In the genomic region with DNA sequence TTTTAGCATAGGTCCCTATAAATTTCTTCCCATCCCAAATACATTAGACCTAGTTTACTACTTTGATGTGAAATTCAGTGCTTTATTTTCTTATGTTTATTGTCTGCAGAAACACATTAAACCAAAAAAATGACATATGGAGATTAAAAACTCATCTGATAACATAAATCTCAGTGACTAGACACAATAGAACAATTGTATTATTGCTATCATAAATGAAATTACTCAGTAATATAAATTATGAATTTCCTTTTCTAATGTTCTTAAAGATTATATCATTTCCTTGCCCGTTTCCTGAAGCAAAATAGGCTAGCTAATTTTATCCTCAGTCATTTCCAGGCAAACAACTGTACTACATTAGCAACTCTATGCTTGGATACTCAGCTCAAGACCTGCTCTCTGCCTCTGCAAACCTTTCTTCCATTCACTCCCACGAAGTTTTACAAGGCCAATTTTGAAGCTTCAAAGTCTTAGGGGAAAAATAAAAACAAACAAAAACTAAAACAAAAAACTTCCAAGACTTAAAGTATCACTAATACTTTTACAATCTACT, we compare ENCODE assay signal across 2 cellular contexts.
TF ChIP-seq lines count a peak whose summit lies in the region.

No MANE protein-coding gene starts in this region.

TF ChIP-seq in SK-N-SH treated with all-trans-retinoic acid at 6 μM for 48 hours, 23 proteins besides CTCF, POLR2A, EP300 and RAD21 (continued from another document):
- TF ChIP-seq, protein P1, sequence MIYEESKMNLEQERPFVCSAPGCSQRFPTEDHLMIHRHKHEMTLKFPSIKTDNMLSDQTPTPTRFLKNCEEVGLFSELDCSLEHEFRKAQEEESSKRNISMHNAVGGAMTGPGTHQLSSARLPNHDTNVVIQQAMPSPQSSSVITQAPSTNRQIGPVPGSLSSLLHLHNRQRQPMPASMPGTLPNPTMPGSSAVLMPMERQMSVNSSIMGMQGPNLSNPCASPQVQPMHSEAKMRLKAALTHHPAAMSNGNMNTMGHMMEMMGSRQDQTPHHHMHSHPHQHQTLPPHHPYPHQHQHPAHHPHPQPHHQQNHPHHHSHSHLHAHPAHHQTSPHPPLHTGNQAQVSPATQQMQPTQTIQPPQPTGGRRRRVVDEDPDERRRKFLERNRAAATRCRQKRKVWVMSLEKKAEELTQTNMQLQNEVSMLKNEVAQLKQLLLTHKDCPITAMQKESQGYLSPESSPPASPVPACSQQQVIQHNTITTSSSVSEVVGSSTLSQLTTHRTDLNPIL (CRISPR knock-in tag; IDR thresholded peaks at IDR 0.05; ENCODE audit: low read depth) = peak; percentile 50; the same call in 1 of the 2 replicates
- TF ChIP-seq GLIS3 (CRISPR knock-in tag; IDR thresholded peaks at IDR 0.05) (no peak), ISL1 (CRISPR knock-in tag; IDR thresholded peaks at IDR 0.05) (peak; percentile 94), TCF4 (CRISPR knock-in tag; IDR thresholded peaks at IDR 0.05; ENCODE audit: borderline replicate concordance) (peak; percentile 92), ZNF8 (CRISPR knock-in tag; IDR thresholded peaks at IDR 0.05) (no peak)

TF ChIP-seq in GM23338, 12 proteins besides CTCF, POLR2A, EP300 and RAD21 (continued from another document):
- TF ChIP-seq, protein P2, sequence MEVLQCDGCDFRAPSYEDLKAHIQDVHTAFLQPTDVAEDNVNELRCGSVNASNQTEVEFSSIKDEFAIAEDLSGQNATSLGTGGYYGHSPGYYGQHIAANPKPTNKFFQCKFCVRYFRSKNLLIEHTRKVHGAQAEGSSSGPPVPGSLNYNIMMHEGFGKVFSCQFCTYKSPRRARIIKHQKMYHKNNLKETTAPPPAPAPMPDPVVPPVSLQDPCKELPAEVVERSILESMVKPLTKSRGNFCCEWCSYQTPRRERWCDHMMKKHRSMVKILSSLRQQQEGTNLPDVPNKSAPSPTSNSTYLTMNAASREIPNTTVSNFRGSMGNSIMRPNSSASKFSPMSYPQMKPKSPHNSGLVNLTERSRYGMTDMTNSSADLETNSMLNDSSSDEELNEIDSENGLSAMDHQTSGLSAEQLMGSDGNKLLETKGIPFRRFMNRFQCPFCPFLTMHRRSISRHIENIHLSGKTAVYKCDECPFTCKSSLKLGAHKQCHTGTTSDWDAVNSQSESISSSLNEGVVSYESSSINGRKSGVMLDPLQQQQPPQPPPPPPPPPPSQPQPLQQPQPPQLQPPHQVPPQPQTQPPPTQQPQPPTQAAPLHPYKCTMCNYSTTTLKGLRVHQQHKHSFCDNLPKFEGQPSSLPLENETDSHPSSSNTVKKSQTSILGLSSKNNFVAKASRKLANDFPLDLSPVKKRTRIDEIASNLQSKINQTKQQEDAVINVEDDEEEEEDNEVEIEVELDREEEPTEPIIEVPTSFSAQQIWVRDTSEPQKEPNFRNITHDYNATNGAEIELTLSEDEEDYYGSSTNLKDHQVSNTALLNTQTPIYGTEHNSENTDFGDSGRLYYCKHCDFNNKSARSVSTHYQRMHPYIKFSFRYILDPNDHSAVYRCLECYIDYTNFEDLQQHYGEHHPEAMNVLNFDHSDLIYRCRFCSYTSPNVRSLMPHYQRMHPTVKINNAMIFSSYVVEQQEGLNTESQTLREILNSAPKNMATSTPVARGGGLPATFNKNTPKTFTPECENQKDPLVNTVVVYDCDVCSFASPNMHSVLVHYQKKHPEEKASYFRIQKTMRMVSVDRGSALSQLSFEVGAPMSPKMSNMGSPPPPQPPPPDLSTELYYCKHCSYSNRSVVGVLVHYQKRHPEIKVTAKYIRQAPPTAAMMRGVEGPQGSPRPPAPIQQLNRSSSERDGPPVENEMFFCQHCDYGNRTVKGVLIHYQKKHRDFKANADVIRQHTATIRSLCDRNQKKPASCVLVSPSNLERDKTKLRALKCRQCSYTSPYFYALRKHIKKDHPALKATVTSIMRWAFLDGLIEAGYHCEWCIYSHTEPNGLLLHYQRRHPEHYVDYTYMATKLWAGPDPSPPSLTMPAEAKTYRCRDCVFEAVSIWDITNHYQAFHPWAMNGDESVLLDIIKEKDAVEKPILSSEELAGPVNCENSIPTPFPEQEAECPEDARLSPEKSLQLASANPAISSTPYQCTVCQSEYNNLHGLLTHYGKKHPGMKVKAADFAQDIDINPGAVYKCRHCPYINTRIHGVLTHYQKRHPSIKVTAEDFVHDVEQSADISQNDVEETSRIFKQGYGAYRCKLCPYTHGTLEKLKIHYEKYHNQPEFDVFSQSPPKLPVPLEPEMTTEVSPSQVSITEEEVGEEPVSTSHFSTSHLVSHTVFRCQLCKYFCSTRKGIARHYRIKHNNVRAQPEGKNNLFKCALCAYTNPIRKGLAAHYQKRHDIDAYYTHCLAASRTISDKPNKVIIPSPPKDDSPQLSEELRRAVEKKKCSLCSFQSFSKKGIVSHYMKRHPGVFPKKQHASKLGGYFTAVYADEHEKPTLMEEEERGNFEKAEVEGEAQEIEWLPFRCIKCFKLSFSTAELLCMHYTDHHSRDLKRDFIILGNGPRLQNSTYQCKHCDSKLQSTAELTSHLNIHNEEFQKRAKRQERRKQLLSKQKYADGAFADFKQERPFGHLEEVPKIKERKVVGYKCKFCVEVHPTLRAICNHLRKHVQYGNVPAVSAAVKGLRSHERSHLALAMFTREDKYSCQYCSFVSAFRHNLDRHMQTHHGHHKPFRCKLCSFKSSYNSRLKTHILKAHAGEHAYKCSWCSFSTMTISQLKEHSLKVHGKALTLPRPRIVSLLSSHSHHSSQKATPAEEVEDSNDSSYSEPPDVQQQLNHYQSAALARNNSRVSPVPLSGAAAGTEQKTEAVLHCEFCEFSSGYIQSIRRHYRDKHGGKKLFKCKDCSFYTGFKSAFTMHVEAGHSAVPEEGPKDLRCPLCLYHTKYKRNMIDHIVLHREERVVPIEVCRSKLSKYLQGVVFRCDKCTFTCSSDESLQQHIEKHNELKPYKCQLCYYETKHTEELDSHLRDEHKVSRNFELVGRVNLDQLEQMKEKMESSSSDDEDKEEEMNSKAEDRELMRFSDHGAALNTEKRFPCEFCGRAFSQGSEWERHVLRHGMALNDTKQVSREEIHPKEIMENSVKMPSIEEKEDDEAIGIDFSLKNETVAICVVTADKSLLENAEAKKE (CRISPR knock-in tag; IDR thresholded peaks at IDR 0.05) = no peak
- no peak for TF ChIP-seq EZH2phosphoT487 (IDR thresholded peaks at IDR 0.05; ENCODE audit: unreplicated experiment)
- TF ChIP-seq, protein P3, sequence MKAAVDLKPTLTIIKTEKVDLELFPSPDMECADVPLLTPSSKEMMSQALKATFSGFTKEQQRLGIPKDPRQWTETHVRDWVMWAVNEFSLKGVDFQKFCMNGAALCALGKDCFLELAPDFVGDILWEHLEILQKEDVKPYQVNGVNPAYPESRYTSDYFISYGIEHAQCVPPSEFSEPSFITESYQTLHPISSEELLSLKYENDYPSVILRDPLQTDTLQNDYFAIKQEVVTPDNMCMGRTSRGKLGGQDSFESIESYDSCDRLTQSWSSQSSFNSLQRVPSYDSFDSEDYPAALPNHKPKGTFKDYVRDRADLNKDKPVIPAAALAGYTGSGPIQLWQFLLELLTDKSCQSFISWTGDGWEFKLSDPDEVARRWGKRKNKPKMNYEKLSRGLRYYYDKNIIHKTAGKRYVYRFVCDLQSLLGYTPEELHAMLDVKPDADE (IDR thresholded peaks at IDR 0.05) = no peak
- TF ChIP-seq POLR2AphosphoS5 (IDR thresholded peaks at IDR 0.05; ENCODE audit: low read depth) = no peak
- no peak for TF ChIP-seq NANOG (IDR thresholded peaks at IDR 0.05; ENCODE audit: borderline replicate concordance)
- TF ChIP-seq, protein P4, sequence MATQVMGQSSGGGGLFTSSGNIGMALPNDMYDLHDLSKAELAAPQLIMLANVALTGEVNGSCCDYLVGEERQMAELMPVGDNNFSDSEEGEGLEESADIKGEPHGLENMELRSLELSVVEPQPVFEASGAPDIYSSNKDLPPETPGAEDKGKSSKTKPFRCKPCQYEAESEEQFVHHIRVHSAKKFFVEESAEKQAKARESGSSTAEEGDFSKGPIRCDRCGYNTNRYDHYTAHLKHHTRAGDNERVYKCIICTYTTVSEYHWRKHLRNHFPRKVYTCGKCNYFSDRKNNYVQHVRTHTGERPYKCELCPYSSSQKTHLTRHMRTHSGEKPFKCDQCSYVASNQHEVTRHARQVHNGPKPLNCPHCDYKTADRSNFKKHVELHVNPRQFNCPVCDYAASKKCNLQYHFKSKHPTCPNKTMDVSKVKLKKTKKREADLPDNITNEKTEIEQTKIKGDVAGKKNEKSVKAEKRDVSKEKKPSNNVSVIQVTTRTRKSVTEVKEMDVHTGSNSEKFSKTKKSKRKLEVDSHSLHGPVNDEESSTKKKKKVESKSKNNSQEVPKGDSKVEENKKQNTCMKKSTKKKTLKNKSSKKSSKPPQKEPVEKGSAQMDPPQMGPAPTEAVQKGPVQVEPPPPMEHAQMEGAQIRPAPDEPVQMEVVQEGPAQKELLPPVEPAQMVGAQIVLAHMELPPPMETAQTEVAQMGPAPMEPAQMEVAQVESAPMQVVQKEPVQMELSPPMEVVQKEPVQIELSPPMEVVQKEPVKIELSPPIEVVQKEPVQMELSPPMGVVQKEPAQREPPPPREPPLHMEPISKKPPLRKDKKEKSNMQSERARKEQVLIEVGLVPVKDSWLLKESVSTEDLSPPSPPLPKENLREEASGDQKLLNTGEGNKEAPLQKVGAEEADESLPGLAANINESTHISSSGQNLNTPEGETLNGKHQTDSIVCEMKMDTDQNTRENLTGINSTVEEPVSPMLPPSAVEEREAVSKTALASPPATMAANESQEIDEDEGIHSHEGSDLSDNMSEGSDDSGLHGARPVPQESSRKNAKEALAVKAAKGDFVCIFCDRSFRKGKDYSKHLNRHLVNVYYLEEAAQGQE (IDR thresholded peaks at IDR 0.05; ENCODE audit: unreplicated experiment) = no peak
- no peak for TF ChIP-seq JUNB (IDR thresholded peaks at IDR 0.05; ENCODE audit: unreplicated experiment)
- no peak for TF ChIP-seq STAT1 (IDR thresholded peaks at IDR 0.05; ENCODE audit: unreplicated experiment)
- no peak for TF ChIP-seq ZNF114 (CRISPR knock-in tag; IDR thresholded peaks at IDR 0.05)
- TF ChIP-seq ZNF331 (CRISPR knock-in tag; IDR thresholded peaks at IDR 0.05; ENCODE audit: low read depth) = no peak
